ENCODE assay signal across 13 cellular contexts in the genomic region with DNA sequence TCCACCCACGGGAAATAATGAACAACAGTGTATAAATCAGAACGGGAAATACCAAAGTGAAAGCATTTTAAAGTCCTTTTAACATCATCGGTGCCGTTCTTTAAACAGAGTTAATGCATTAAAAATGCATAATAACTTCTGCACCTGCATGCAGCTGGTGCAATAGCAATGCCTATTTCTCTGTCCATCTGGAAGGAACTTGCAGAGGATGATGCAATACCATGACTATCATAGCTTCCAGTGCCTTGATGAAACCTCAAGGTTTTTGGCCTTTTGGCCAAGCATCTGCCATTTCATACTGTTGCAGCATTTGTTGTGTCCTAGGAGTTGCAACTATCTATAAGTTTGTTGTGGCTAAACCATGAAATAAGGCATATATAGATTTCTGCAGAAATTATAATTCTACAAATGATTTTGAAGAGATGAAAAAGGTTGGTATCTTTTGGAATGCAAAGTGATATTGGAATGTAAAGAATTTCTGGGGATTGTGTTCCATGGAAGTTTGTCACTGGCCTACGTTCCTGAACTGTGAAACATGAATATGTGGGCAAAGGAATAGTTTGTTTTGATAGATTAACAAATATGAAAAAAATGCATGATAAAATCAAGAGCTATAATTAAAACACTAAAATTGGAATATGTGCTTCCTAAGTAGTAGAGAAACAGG. TPM values are rescaled to one million over a fixed set of nuclear protein-coding genes. Genes with fewer than 3 reads are reported as not detected.
A peak's percentile ranks its signal among the peaks of the same experiment; 100 is the strongest.
DNase-seq lines count a peak whose midpoint lies in the region; ATAC-seq, FAIRE-seq and TF ChIP-seq lines count a peak whose summit lies in the region.
"Had no signal": no experiment of that assay in that cellular context is flagged by ENCODE, and none has a peak within 500 bp of the region (broad histone marks: within the 10 kb centered on the region; RNA-seq: fewer than 3 reads in every experiment).

No MANE protein-coding gene starts in this region.

- TF ChIP-seq CTCF in PC-3 (conservative IDR thresholded peaks at IDR 0.05; ENCODE audit: low read depth, low read length) (no peak), H1 (IDR thresholded peaks at IDR 0.05; ENCODE audit: control extremely low read depth in 1 of 3, insufficient read depth in 1 of 3, low read depth in 1 of 3, low read length in 3 of 3) (no peak)

- H3K36me3 ChIP-seq in PC-3 (ENCODE audit: low read depth, low read length) (no peaks in the 10 kb centered on the region), H1 (ENCODE audit: control insufficient read depth in 2 of 4, insufficient read depth in 4 of 4, low read length in 3 of 4) (no peaks in the 10 kb centered on the region)

- CTCF ChIA-PET in PC-3 (lab: Charles Lee) (interaction anchor here (0.7 to 1.5 kb wide), 5 partner anchors 9 to 144 kb away, joined by 3 to 5 read pairs (median 3); a partner anchor contains a TSS), H1 (lab: Charles Lee; ENCODE audit: partially characterized antibody) (interaction anchor here (0.6 to 5.7 kb wide), 6 partner anchors 9 to 981 kb away, joined by 3 to 43 read pairs (median 4); a partner anchor contains a TSS)

- H3K56ac ChIP-seq in H1 (replicated peaks; ENCODE audit: insufficient read length, low read depth, low read length), result no peak overlapping the region

- no peaks in the 10 kb centered on the region for H4K20me1 ChIP-seq in PC-3 (ENCODE audit: low read length)
- H4K20me1 ChIP-seq in H1 (replicated peaks in 1 of 2; ENCODE audit: control insufficient read depth in 1 of 2, insufficient read depth in 2 of 2, low read length in 2 of 2), result no peaks in the 10 kb centered on the region

- H4K8ac ChIP-seq in H1 (ENCODE audit: extremely low read depth, insufficient read depth, low read length), result no peak overlapping the region

- H3K79me2 ChIP-seq in PC-3 (ENCODE audit: low read length) (no peaks in the 10 kb centered on the region), H1 (ENCODE audit: control insufficient read depth in 1 of 2, insufficient read depth in 2 of 2, low read length in 2 of 2) (no peaks in the 10 kb centered on the region)

- H2BK120ac ChIP-seq in H1 (replicated peaks; ENCODE audit: low read depth, low read length), result peak overlapping the region; percentile 4

- H3K18ac ChIP-seq in H1 (ENCODE audit: extremely low read depth, low read length), result no peak overlapping the region

- no TSS peak for BruUV-seq in PC-3 (replicated peaks; lab: Mats Ljungman, UMichigan)

- no peak overlapping the region for H2AK5ac ChIP-seq in H1 (ENCODE audit: low read depth, low read length)

- no peaks in the 10 kb centered on the region for H3K23me2 ChIP-seq in H1 (ENCODE audit: low read depth, low read length)

- peak; percentile 0 for DNase-seq in NOMO-1 treated with DMSO at 0.1 percent for 48 hours (lab: John Stamatoyannopoulos, UW; ENCODE audit: unreplicated experiment)
- DNase-seq in NOMO-1 (lab: John Stamatoyannopoulos, UW; ENCODE audit: unreplicated experiment in 2 of 2), result no peak
- DNase-seq in PC-3, result peak; percentile 79
- no peak for DNase-seq in H1 (ENCODE audit: low read depth in 1 of 2, low spot score in 2 of 2)
- DNase-seq in pulmonary artery endothelial cell (ENCODE audit: low read depth, low spot score), result peak; percentile 63
- DNase-seq in middle frontal gyrus (ENCODE audit: extremely low spot score, low spot score), result no peak
- no peak for DNase-seq in NCI-H146 (lab: John Stamatoyannopoulos, UW)
- DNase-seq: activated CD4-positive, alpha-beta T cell treated with anti-CD3 and anti-CD28 coated beads for 1 hour; activated naive CD4-positive, alpha-beta T cell treated with anti-CD3 and anti-CD28 coated beads for 36 hours had no signal

- H4K91ac ChIP-seq in H1 (replicated peaks; ENCODE audit: insufficient read length, low read length), result no peak overlapping the region

- H3K4me3 ChIP-seq in PC-3 (ENCODE audit: low read length) (peak overlapping the region; percentile 51), H1 (ENCODE audit: extremely low read depth in 1 of 4, insufficient read depth in 2 of 4, low read depth in 3 of 4, low read length in 4 of 4) (no peak overlapping the region)

- no peaks in the 10 kb centered on the region for H3K9me3 ChIP-seq in PC-3 (ENCODE audit: low read length)
- no peaks in the 10 kb centered on the region for H3K9me3 ChIP-seq in H1 (ENCODE audit: insufficient read depth in 2 of 2, low read depth in 1 of 2, low read length in 1 of 2)

- no peak for FAIRE-seq in H1 (lab: Jason Lieb, UNC)

- TF ChIP-seq RAD21 in H1 (IDR thresholded peaks at IDR 0.05 in 1 of 2, conservative IDR thresholded peaks at IDR 0.05 in 1 of 2; ENCODE audit: low read depth in 2 of 2, low read length in 2 of 2), result no peak

- no peak overlapping the region for H2BK15ac ChIP-seq in H1 (ENCODE audit: low read length)

- H3K4ac ChIP-seq in H1 (replicated peaks; ENCODE audit: insufficient read length, low read depth, low read length), result no peak overlapping the region

- ATAC-seq in PC-3, result peak; percentile 69
- ATAC-seq in GM21515 (IDR thresholded peaks at IDR 0.05; ENCODE audit: unreplicated experiment), result no peak
- ATAC-seq: sciatic nerve had no signal

- H3K4me1 ChIP-seq in PC-3 (ENCODE audit: insufficient read depth, low read length), result peaks cover 46% of the 10 kb centered on the region
- H3K4me1 ChIP-seq in H1 (replicated peaks in 1 of 4; ENCODE audit: control insufficient read depth in 3 of 4, insufficient read depth in 4 of 4, low read length in 3 of 4), result peaks cover 0 to 4% (median 0%) of the 10 kb centered on the region in 4 experiments; a peak in 3 of 7 replicates

- H2BK12ac ChIP-seq in H1 (ENCODE audit: low read depth, low read length), result no peak overlapping the region

- TF ChIP-seq POLR2A in H1 (IDR thresholded peaks at IDR 0.05; ENCODE audit: control extremely low read depth in 1 of 2, low read depth in 2 of 2, low read length in 2 of 2), result no peak

- POLR2A ChIA-PET in PC-3 (lab: Charles Lee; ENCODE audit: unreplicated experiment), result interaction anchor here (0.6 to 1.8 kb wide), 2 partner anchors 9 to 28 kb away, joined by 3 to 11 read pairs; a partner anchor contains a TSS
- POLR2A ChIA-PET in H1 (lab: Charles Lee; ENCODE audit: partially characterized antibody), result interaction anchor here (0.7 to 5.9 kb wide), 4 partner anchors 9 to 128 kb away, joined by 3 to 38 read pairs (median 3); no protein-coding TSS in a partner anchor

- WGBS in H1 (ENCODE audit: extremely low coverage in 1 of 2, insufficient coverage in 1 of 2, insufficient read length in 1 of 2, insufficient replicate concordance in 2 of 2, low coverage in 1 of 2, low lambda C conversion rate in 2 of 2, missing lambda C conversion rate in 1 of 2), 2 experiments, result 91% methylated on average over 5 of the region's 5 CpGs; no CpG with 5 or more reads in 1 of the 2 experiments

- no peak overlapping the region for H3K23ac ChIP-seq in H1 (ENCODE audit: insufficient read length)

- no peak overlapping the region; the same call in 1 of the 2 replicates for H2BK20ac ChIP-seq in H1 (ENCODE audit: low read length)

- H2BK5ac ChIP-seq in H1 (ENCODE audit: low read depth, low read length), result peak overlapping the region; percentile 2; the same call in 1 of the 2 replicates

- no peaks in the 10 kb centered on the region for H3K9me2 ChIP-seq in PC-3 (replicated peaks; ENCODE audit: low read length)

- H2AFZ ChIP-seq in PC-3 (ENCODE audit: low read length) (peak overlapping the region; percentile 62), H1 (ENCODE audit: low read length) (no peak overlapping the region)

- H3K9ac ChIP-seq in PC-3 (ENCODE audit: low read length), result no peak overlapping the region
- H3K9ac ChIP-seq in H1 (replicated peaks in 1 of 4; ENCODE audit: extremely low read depth in 1 of 4, low read depth in 3 of 4, low read length in 3 of 4), result no peak overlapping the region

- no peaks in the 10 kb centered on the region for H3F3A ChIP-seq in PC-3 (ENCODE audit: low read length, unreplicated experiment)

- no peak overlapping the region for H3K14ac ChIP-seq in H1 (ENCODE audit: insufficient read length)

- no peaks in the 10 kb centered on the region for H3K79me1 ChIP-seq in H1 (ENCODE audit: low read depth, low read length)

- peak overlapping the region; percentile 75 for H3K4me2 ChIP-seq in PC-3 (ENCODE audit: low read length)
- H3K4me2 ChIP-seq in H1 (ENCODE audit: insufficient read depth in 1 of 2, low read depth in 2 of 2, low read length in 2 of 2), result no peak overlapping the region

- H3K27me3 ChIP-seq in PC-3 (ENCODE audit: low read length) (no peaks in the 10 kb centered on the region), H1 (replicated peaks in 1 of 4; ENCODE audit: control insufficient read depth in 3 of 4, extremely low read depth in 1 of 4, insufficient read depth in 3 of 4, low read length in 3 of 4) (no peaks in the 10 kb centered on the region)

- intact Hi-C loops in PC-3 (cut with micrococcal nuclease), result loop anchor here (2.0 kb wide), 1 partner anchor 71 kb away; no protein-coding TSS in a partner anchor

- H3K27ac ChIP-seq in PC-3 (ENCODE audit: low read length), result peak overlapping the region; percentile 25
- no peak overlapping the region for H3K27ac ChIP-seq in H1 (ENCODE audit: low read depth, low read length)
- H3K27ac ChIP-seq: 22Rv1 had no signal

- H4K5ac ChIP-seq in H1 (ENCODE audit: insufficient read length, low read depth, low read length), result no peak overlapping the region

- no peak for TF ChIP-seq EP300 in H1 (IDR thresholded peaks at IDR 0.05; ENCODE audit: borderline replicate concordance in 1 of 2, low read depth in 2 of 2, low read length in 2 of 2)

RNA-seq across cellular contexts. Expression of a gene that starts 9.8 kb away (rescaled TPM):
- total RNA-seq in PC-3 (2014; rRNA removed), result 182 and 227 TPM in 2 replicates
- total RNA-seq in H1 (2021; fragmentation: NEBNext Ultra II Directional; extraction: Animal tissue kit (Norgen Biotek cat#: 25700)), result 385 and 388 TPM in 2 replicates
- 222 and 469 TPM in 2 replicates for polyA plus RNA-seq in H1 (2011; rRNA removed)
- 352 TPM for polyA plus RNA-seq in H1 (2011; cell fraction: cytosol; rRNA removed)
- 349 TPM for polyA plus RNA-seq in H1 (2011; cell fraction: nucleus; rRNA removed)
- polyA plus RNA-seq in H1 (2012, experiment 1 of 2), result 353 to 461 TPM (median 430 TPM) in 4 replicates
- polyA plus RNA-seq in H1 (2012, experiment 2 of 2), result 373 TPM
- 479 TPM for polyA plus RNA-seq in H1 (2013, experiment 1 of 2)
- polyA plus RNA-seq in H1 (2013, experiment 2 of 2), result 464 TPM
- polyA minus RNA-seq in H1 (2011; rRNA and poly(A)+ RNA removed), result 220 and 221 TPM in 2 replicates
- polyA minus RNA-seq in H1 (2011; cell fraction: cytosol; rRNA and poly(A)+ RNA removed), result 184 TPM
- polyA minus RNA-seq in H1 (2011; cell fraction: nucleus; rRNA and poly(A)+ RNA removed), result 187 TPM
- 327 and 354 TPM in 2 replicates for total RNA-seq in pulmonary artery endothelial cell

RNA-seq across cellular contexts. Expression of a gene that starts 12.1 kb away (rescaled TPM):
- total RNA-seq in PC-3 (2014; rRNA removed), result 1.9 and 8.9 TPM in 2 replicates
- total RNA-seq in H1 (2021; fragmentation: NEBNext Ultra II Directional; extraction: Animal tissue kit (Norgen Biotek cat#: 25700)), result 0.31 and 0.71 TPM in 2 replicates
- polyA plus RNA-seq in H1 (2011; rRNA removed), result 0.16 TPM in 1 of 2 replicates, not detected in the other
- 0.13 TPM for polyA plus RNA-seq in H1 (2011; cell fraction: cytosol; rRNA removed)
- 0.23 TPM for polyA plus RNA-seq in H1 (2011; cell fraction: nucleus; rRNA removed)
- 0.12 to 0.41 TPM (median 0.20 TPM) in 4 replicates for polyA plus RNA-seq in H1 (2012, experiment 1 of 2)
- not detected for polyA plus RNA-seq in H1 (2012, experiment 2 of 2)
- 0.28 TPM for polyA plus RNA-seq in H1 (2013, experiment 1 of 2)
- polyA plus RNA-seq in H1 (2013, experiment 2 of 2), result 0.35 TPM
- 0.27 and 0.44 TPM in 2 replicates for polyA minus RNA-seq in H1 (2011; rRNA and poly(A)+ RNA removed)
- polyA minus RNA-seq in H1 (2011; cell fraction: cytosol; rRNA and poly(A)+ RNA removed), result not detected
- polyA minus RNA-seq in H1 (2011; cell fraction: nucleus; rRNA and poly(A)+ RNA removed), result 0.40 TPM
- under 0.01 TPM in 1 of 2 replicates, not detected in the other for total RNA-seq in pulmonary artery endothelial cell
- total RNA-seq: activated naive CD4-positive, alpha-beta T cell treated with anti-CD3 and anti-CD28 coated beads for 36 hours; liver; sciatic nerve had no signal
- polyA plus RNA-seq: liver had no signal

RNA-seq across cellular contexts. Expression of a gene that starts 35.9 kb away (rescaled TPM):
- total RNA-seq in PC-3 (2014; rRNA removed), result not detected in 2 replicates
- not detected in 2 replicates for total RNA-seq in H1 (2021; fragmentation: NEBNext Ultra II Directional; extraction: Animal tissue kit (Norgen Biotek cat#: 25700))
- polyA plus RNA-seq in H1 (2011; rRNA removed), result not detected in 2 replicates
- polyA plus RNA-seq in H1 (2011; cell fraction: cytosol; rRNA removed), result not detected
- polyA plus RNA-seq in H1 (2011; cell fraction: nucleus; rRNA removed), result 0.04 TPM
- 0.12 to 0.17 TPM in 2 of 4 replicates, not detected in the others for polyA plus RNA-seq in H1 (2012, experiment 1 of 2)
- not detected for polyA plus RNA-seq in H1 (2012, experiment 2 of 2)
- not detected for polyA plus RNA-seq in H1 (2013, experiment 1 of 2)
- not detected for polyA plus RNA-seq in H1 (2013, experiment 2 of 2)
- polyA minus RNA-seq in H1 (2011; rRNA and poly(A)+ RNA removed), result 0.27 TPM in 1 of 2 replicates, not detected in the other
- polyA minus RNA-seq in H1 (2011; cell fraction: cytosol; rRNA and poly(A)+ RNA removed), result not detected
- not detected for polyA minus RNA-seq in H1 (2011; cell fraction: nucleus; rRNA and poly(A)+ RNA removed)
- total RNA-seq in pulmonary artery endothelial cell, result not detected in 2 replicates
- total RNA-seq: activated naive CD4-positive, alpha-beta T cell treated with anti-CD3 and anti-CD28 coated beads for 36 hours; liver; sciatic nerve had no signal
- polyA plus RNA-seq: liver had no signal

RNA-seq across cellular contexts. Expression of a gene that starts 46.3 kb away (rescaled TPM):
- total RNA-seq in PC-3 (2014; rRNA removed) (not detected in 2 replicates), pulmonary artery endothelial cell (not detected in 2 replicates)
- not detected in 2 replicates for total RNA-seq in H1 (2021; fragmentation: NEBNext Ultra II Directional; extraction: Animal tissue kit (Norgen Biotek cat#: 25700))
- not detected in 2 replicates for polyA plus RNA-seq in H1 (2011; rRNA removed)
- polyA plus RNA-seq in H1 (2011; cell fraction: cytosol; rRNA removed), result not detected
- polyA plus RNA-seq in H1 (2011; cell fraction: nucleus; rRNA removed), result not detected
- polyA plus RNA-seq in H1 (2012, experiment 1 of 2), result not detected in 4 replicates
- not detected for polyA plus RNA-seq in H1 (2012, experiment 2 of 2)
- not detected for polyA plus RNA-seq in H1 (2013, experiment 1 of 2)
- polyA plus RNA-seq in H1 (2013, experiment 2 of 2), result not detected
- 0.41 TPM in 1 of 2 replicates, not detected in the other for polyA minus RNA-seq in H1 (2011; rRNA and poly(A)+ RNA removed)
- not detected for polyA minus RNA-seq in H1 (2011; cell fraction: cytosol; rRNA and poly(A)+ RNA removed)
- polyA minus RNA-seq in H1 (2011; cell fraction: nucleus; rRNA and poly(A)+ RNA removed), result not detected
- total RNA-seq: activated naive CD4-positive, alpha-beta T cell treated with anti-CD3 and anti-CD28 coated beads for 36 hours; liver; sciatic nerve had no signal
- polyA plus RNA-seq: liver had no signal

Comparison
In these comparisons a context has a peak if more than half of its experiments do, and no peak if none do; other contexts are left out.
1. DNase-seq: peak in NOMO-1 treated with DMSO at 0.1 percent for 48 hours (single experiment), PC-3 (single experiment) and pulmonary artery endothelial cell (single experiment); none in NOMO-1 (0 of 2), H1 (0 of 2), middle frontal gyrus (single experiment) and NCI-H146 (single experiment).